In genomic region chr1:6040859-6041415, GRCh38 we compare ENCODE assay signal across 1 cellular context.
TF ChIP-seq lines count a peak whose summit lies in the region.

No MANE protein-coding gene starts in this region.

TF ChIP-seq in K562, 482 proteins besides CTCF, POLR2A, EP300 and RAD21 (continued from another document):
- TF ChIP-seq, protein P1, sequence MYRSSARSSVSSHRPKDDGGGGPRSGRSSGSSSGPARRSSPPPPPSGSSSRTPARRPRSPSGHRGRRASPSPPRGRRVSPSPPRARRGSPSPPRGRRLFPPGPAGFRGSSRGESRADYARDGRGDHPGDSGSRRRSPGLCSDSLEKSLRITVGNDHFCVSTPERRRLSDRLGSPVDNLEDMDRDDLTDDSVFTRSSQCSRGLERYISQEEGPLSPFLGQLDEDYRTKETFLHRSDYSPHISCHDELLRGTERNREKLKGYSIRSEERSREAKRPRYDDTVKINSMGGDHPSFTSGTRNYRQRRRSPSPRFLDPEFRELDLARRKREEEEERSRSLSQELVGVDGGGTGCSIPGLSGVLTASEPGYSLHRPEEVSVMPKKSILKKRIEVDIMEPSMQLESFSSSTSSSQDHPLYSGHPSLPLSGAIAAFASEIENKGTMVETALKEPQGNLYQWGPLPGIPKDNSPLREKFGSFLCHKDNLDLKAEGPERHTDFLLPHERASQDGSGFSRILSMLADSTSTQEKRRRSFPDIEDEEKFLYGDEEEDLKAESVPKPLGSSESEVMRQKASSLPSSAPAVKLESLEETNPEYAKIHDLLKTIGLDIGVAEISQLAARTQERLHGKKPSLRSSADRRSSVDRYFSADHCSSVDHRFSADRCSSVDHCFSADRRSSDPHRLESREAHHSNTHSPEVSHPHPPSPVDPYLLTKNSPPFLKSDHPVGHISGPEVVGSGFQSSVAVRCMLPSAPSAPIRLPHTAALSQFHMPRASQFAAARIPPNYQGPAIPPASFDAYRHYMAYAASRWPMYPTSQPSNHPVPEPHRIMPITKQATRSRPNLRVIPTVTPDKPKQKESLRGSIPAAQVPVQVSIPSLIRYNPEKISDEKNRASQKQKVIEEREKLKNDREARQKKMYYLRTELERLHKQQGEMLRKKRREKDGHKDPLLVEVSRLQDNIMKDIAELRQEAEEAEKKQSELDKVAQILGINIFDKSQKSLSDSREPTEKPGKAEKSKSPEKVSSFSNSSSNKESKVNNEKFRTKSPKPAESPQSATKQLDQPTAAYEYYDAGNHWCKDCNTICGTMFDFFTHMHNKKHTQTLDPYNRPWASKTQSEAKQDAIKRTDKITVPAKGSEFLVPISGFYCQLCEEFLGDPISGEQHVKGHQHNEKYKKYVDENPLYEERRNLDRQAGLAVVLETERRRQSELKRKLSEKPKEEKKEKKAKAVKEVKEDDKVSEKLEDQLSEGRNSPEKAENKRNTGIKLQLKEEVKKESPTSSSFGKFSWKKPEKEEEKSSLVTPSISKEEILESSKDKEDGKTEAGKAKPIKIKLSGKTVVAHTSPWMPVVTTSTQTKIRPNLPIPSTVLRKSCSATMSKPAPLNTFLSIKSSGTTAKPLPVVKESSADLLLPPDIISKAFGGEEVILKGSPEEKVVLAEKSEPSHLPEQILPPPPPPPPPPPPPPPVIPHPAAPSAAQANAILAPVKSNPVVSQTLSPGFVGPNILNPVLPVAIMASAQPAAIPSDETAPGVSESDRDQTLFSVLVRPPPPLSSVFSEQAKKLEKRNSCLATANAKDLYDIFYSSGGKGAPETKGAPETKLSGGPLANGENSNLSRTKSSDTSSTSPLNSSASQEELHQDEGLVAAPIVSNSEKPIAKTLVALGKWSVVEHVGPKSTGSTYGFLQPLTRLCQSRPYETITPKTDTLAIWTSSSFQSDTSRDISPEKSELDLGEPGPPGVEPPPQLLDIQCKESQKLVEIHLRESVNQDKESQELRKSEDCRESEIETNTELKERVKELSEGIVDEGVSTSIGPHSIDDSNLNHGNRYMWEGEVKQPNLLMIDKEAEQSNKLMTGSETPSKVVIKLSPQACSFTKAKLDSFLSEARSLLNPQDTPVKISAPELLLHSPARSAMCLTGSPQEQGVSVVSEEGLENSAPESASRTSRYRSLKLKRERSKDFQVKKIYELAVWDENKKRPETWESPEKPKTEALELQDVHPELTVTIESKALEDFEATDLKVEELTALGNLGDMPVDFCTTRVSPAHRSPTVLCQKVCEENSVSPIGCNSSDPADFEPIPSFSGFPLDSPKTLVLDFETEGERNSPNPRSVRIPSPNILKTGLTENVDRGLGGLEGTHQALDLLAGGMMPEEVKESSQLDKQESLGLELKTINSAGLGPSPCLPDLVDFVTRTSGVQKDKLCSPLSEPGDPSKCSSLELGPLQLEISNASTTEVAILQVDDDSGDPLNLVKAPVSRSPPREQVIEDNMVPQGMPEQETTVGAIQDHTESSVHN (IDR thresholded peaks at IDR 0.05; ENCODE audit: borderline replicate concordance in 1 of 2, low read depth in 1 of 2) = no peak
- no peak for TF ChIP-seq SMARCA5 (IDR thresholded peaks at IDR 0.05)
- TF ChIP-seq ZNF77 (CRISPR knock-in tag; IDR thresholded peaks at IDR 0.05) = no peak
- no peak for TF ChIP-seq HDAC6 (IDR thresholded peaks at IDR 0.05; ENCODE audit: low read depth, low read length)
- TF ChIP-seq MYBL2 (IDR thresholded peaks at IDR 0.05; ENCODE audit: low read depth) = no peak
- no peak for TF ChIP-seq MYBL2 (CRISPR knock-in tag; IDR thresholded peaks at IDR 0.05; ENCODE audit: borderline replicate concordance)
- TF ChIP-seq, protein P2, sequence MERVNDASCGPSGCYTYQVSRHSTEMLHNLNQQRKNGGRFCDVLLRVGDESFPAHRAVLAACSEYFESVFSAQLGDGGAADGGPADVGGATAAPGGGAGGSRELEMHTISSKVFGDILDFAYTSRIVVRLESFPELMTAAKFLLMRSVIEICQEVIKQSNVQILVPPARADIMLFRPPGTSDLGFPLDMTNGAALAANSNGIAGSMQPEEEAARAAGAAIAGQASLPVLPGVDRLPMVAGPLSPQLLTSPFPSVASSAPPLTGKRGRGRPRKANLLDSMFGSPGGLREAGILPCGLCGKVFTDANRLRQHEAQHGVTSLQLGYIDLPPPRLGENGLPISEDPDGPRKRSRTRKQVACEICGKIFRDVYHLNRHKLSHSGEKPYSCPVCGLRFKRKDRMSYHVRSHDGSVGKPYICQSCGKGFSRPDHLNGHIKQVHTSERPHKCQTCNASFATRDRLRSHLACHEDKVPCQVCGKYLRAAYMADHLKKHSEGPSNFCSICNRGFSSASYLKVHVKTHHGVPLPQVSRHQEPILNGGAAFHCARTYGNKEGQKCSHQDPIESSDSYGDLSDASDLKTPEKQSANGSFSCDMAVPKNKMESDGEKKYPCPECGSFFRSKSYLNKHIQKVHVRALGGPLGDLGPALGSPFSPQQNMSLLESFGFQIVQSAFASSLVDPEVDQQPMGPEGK (CRISPR knock-in tag; IDR thresholded peaks at IDR 0.05; ENCODE audit: borderline replicate concordance) = no peak
- TF ChIP-seq POLR2AphosphoS2 (IDR thresholded peaks at IDR 0.05; ENCODE audit: low read length) = no peak
- TF ChIP-seq ZNF589 (CRISPR knock-in tag; IDR thresholded peaks at IDR 0.05; ENCODE audit: low read depth) = no peak
- TF ChIP-seq, protein P3, sequence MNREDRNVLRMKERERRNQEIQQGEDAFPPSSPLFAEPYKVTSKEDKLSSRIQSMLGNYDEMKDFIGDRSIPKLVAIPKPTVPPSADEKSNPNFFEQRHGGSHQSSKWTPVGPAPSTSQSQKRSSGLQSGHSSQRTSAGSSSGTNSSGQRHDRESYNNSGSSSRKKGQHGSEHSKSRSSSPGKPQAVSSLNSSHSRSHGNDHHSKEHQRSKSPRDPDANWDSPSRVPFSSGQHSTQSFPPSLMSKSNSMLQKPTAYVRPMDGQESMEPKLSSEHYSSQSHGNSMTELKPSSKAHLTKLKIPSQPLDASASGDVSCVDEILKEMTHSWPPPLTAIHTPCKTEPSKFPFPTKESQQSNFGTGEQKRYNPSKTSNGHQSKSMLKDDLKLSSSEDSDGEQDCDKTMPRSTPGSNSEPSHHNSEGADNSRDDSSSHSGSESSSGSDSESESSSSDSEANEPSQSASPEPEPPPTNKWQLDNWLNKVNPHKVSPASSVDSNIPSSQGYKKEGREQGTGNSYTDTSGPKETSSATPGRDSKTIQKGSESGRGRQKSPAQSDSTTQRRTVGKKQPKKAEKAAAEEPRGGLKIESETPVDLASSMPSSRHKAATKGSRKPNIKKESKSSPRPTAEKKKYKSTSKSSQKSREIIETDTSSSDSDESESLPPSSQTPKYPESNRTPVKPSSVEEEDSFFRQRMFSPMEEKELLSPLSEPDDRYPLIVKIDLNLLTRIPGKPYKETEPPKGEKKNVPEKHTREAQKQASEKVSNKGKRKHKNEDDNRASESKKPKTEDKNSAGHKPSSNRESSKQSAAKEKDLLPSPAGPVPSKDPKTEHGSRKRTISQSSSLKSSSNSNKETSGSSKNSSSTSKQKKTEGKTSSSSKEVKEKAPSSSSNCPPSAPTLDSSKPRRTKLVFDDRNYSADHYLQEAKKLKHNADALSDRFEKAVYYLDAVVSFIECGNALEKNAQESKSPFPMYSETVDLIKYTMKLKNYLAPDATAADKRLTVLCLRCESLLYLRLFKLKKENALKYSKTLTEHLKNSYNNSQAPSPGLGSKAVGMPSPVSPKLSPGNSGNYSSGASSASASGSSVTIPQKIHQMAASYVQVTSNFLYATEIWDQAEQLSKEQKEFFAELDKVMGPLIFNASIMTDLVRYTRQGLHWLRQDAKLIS (CRISPR knock-in tag; IDR thresholded peaks at IDR 0.05) = no peak
- no peak for TF ChIP-seq HMG20B (CRISPR knock-in tag; IDR thresholded peaks at IDR 0.05)
- no peak for TF ChIP-seq HNRNPL (IDR thresholded peaks at IDR 0.05; ENCODE audit: low read depth, low read length)
- no peak for TF ChIP-seq ESRRB (CRISPR knock-in tag; IDR thresholded peaks at IDR 0.05; ENCODE audit: borderline replicate concordance)
- TF ChIP-seq ZNF121 (CRISPR knock-in tag; conservative IDR thresholded peaks at IDR 0.05) = no peak
- TF ChIP-seq, protein P4, sequence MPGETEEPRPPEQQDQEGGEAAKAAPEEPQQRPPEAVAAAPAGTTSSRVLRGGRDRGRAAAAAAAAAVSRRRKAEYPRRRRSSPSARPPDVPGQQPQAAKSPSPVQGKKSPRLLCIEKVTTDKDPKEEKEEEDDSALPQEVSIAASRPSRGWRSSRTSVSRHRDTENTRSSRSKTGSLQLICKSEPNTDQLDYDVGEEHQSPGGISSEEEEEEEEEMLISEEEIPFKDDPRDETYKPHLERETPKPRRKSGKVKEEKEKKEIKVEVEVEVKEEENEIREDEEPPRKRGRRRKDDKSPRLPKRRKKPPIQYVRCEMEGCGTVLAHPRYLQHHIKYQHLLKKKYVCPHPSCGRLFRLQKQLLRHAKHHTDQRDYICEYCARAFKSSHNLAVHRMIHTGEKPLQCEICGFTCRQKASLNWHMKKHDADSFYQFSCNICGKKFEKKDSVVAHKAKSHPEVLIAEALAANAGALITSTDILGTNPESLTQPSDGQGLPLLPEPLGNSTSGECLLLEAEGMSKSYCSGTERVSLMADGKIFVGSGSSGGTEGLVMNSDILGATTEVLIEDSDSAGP (CRISPR knock-in tag; IDR thresholded peaks at IDR 0.05) = no peak
- no peak for TF ChIP-seq FOXJ2 (tag; IDR thresholded peaks at IDR 0.05)
- TF ChIP-seq, protein P5, sequence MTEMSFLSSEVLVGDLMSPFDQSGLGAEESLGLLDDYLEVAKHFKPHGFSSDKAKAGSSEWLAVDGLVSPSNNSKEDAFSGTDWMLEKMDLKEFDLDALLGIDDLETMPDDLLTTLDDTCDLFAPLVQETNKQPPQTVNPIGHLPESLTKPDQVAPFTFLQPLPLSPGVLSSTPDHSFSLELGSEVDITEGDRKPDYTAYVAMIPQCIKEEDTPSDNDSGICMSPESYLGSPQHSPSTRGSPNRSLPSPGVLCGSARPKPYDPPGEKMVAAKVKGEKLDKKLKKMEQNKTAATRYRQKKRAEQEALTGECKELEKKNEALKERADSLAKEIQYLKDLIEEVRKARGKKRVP (CRISPR knock-in tag; IDR thresholded peaks at IDR 0.05) = no peak
- no peak for TF ChIP-seq RBM17 (IDR thresholded peaks at IDR 0.05; ENCODE audit: borderline replicate concordance, low read depth, low read length)
- TF ChIP-seq ZNF707 (CRISPR knock-in tag; conservative IDR thresholded peaks at IDR 0.05) = no peak
- TF ChIP-seq ILF3 (IDR thresholded peaks at IDR 0.05; ENCODE audit: borderline replicate concordance) = no peak
